ENCODE assay signal across 20 cellular contexts in genomic region chr7:12864470-12865046, GRCh38.
"Had no signal": no experiment of that assay in that cellular context is flagged by ENCODE, and none has a peak within 500 bp of the region (broad histone marks: within the 10 kb centered on the region; RNA-seq: fewer than 3 reads in every experiment).

No MANE protein-coding gene starts in this region.

- H2AFZ ChIP-seq: hepatocyte had no signal

- H3K27ac ChIP-seq: foreskin keratinocyte, hepatocyte, left ventricle myocardium inferior, ovary, right atrium auricular region, testis, tibial nerve had no signal

- H3K4me1 ChIP-seq: right atrium auricular region, testis, tibial nerve had no signal

- H3K27me3 ChIP-seq: foreskin keratinocyte, hepatocyte, ovary, right atrium auricular region, testis, tibial nerve had no signal

- DNase-seq: cerebellar nuclear complex; effector memory CD8-positive, alpha-beta T cell; foreskin keratinocyte; head of caudate nucleus; kidney; left cardiac atrium; left ventricle myocardium inferior; naive thymus-derived CD8-positive, alpha-beta T cell; nucleus accumbens; ovary; small intestine; stimulated activated CD4-positive, alpha-beta T cell treated with anti-CD3 and anti-CD28 coated beads, Interleukin-12 subunit alpha, Interleukin-12 subunit beta, amount 100 ng/mL, for 4 hours; testis had no signal

- H3K27ac Mint-ChIP-seq: dendritic cell treated with granulocyte-macrophage colony-stimulating factor and Interleukin-4, amounts not matched to agents 40 ng/mL and 50 ng/mL, for 4 days; effector memory CD8-positive, alpha-beta T cell; naive thymus-derived CD8-positive, alpha-beta T cell; stimulated activated naive CD8-positive, alpha-beta T cell treated with anti-CD3 and anti-CD28 coated beads, Interleukin-15, Interleukin-2, amounts not matched to agents 100 ng/mL and 50 ng/mL, for 24 hours had no signal

- H3K9me3 ChIP-seq: left ventricle myocardium inferior, ovary, right atrium auricular region, testis, tibial nerve had no signal

- H3K4me2 ChIP-seq: hepatocyte had no signal

- H3K9me3 Mint-ChIP-seq: dendritic cell treated with granulocyte-macrophage colony-stimulating factor and Interleukin-4, amounts not matched to agents 40 ng/mL and 50 ng/mL, for 4 days; effector memory CD8-positive, alpha-beta T cell; naive thymus-derived CD8-positive, alpha-beta T cell; stimulated activated naive CD8-positive, alpha-beta T cell treated with anti-CD3 and anti-CD28 coated beads, Interleukin-15, Interleukin-2, amounts not matched to agents 100 ng/mL and 50 ng/mL, for 24 hours had no signal

- H3K4me3 ChIP-seq: hepatocyte, left ventricle myocardium inferior, lung, ovary, right atrium auricular region, testis, tibial nerve had no signal

- H3K79me2 ChIP-seq: hepatocyte had no signal

- H3K4me1 Mint-ChIP-seq: naive thymus-derived CD8-positive, alpha-beta T cell had no signal

- H3K4me3 Mint-ChIP-seq: dendritic cell treated with granulocyte-macrophage colony-stimulating factor and Interleukin-4, amounts not matched to agents 40 ng/mL and 50 ng/mL, for 4 days; effector memory CD8-positive, alpha-beta T cell; naive thymus-derived CD8-positive, alpha-beta T cell; stimulated activated naive CD8-positive, alpha-beta T cell treated with anti-CD3 and anti-CD28 coated beads, Interleukin-15, Interleukin-2, amounts not matched to agents 100 ng/mL and 50 ng/mL, for 24 hours had no signal

- H3K27me3 Mint-ChIP-seq: dendritic cell treated with granulocyte-macrophage colony-stimulating factor and Interleukin-4, amounts not matched to agents 40 ng/mL and 50 ng/mL, for 4 days; stimulated activated naive CD8-positive, alpha-beta T cell treated with anti-CD3 and anti-CD28 coated beads, Interleukin-15, Interleukin-2, amounts not matched to agents 100 ng/mL and 50 ng/mL, for 24 hours had no signal

- ATAC-seq: effector memory CD8-positive, alpha-beta T cell; naive thymus-derived CD8-positive, alpha-beta T cell had no signal

- H3K36me3 Mint-ChIP-seq: naive thymus-derived CD8-positive, alpha-beta T cell had no signal

- H3K36me3 ChIP-seq: left ventricle myocardium inferior, ovary, right atrium auricular region, tibial nerve had no signal

- FAIRE-seq: colon, kidney, small intestine had no signal
